12 cellular contexts compared by ENCODE assay signal in genomic region chr11:67452141-67452952, GRCh38. TPM values are rescaled to one million over a fixed set of nuclear protein-coding genes. Genes with fewer than 3 reads are reported as not detected.
A peak's percentile ranks its signal among the peaks of the same experiment; 100 is the strongest.
DNase-seq lines count a peak whose midpoint lies in the region; ATAC-seq and TF ChIP-seq lines count a peak whose summit lies in the region.
"Had no signal": no experiment of that assay in that cellular context is flagged by ENCODE, and none has a peak within 500 bp of the region (broad histone marks: within the 10 kb centered on the region; RNA-seq: fewer than 3 reads in every experiment).

Gene GPR152 (minus strand): TSS chr11:67452729. CDS start chr11:67452724, 5 bp downstream.

- peak within 1 kb of the TSS; percentile 83 for H3K4me2 ChIP-seq in skeletal muscle satellite cell (ENCODE audit: low read length)

- 66% methylated on average over 33 of the region's 33 CpGs for WGBS in right cardiac atrium
- 88% methylated on average over 20 to 27 of the region's 33 CpGs for WGBS in testis, 2 donors

- TF ChIP-seq POLR2A in testis (IDR thresholded peaks at IDR 0.05): no peak

- no peaks in the 10 kb centered on the region for H3K9me3 ChIP-seq in right cardiac atrium (ENCODE audit: control insufficient read depth, low read length)
- no peaks in the 10 kb centered on the region for H3K9me3 ChIP-seq in skeletal muscle satellite cell (replicated peaks; ENCODE audit: low read length)
- H3K9me3 ChIP-seq in testis: no peaks in the 10 kb centered on the region
- H3K9me3 ChIP-seq: vagina had no signal

- H3K27me3 ChIP-seq in right cardiac atrium (ENCODE audit: control insufficient read depth, insufficient read depth): no peaks in the 10 kb centered on the region
- no peaks in the 10 kb centered on the region for H3K27me3 ChIP-seq in skeletal muscle satellite cell (ENCODE audit: control insufficient read depth, insufficient read depth, low read length)
- no peaks in the 10 kb centered on the region for H3K27me3 ChIP-seq in testis
- H3K27me3 ChIP-seq: vagina had no signal

- peak within 1 kb of the TSS; percentile 73 for H3K9ac ChIP-seq in skeletal muscle satellite cell (ENCODE audit: low read depth, low read length)

- no peaks in the 10 kb centered on the region for H3K4me1 ChIP-seq in right cardiac atrium (ENCODE audit: control insufficient read depth, insufficient read depth, low read length)
- H3K4me1 ChIP-seq in skeletal muscle satellite cell (ENCODE audit: control insufficient read depth, insufficient read depth, low read length): peaks cover 14% of the 10 kb centered on the region
- no peaks in the 10 kb centered on the region for H3K4me1 ChIP-seq in testis

- no peak for TF ChIP-seq CTCF in testis (IDR thresholded peaks at IDR 0.05)

- DNase-seq in LHCN-M2 (ENCODE audit: low read depth): peak; percentile 38
- peak; percentile 83 for DNase-seq in SHP77 treated with DMSO at 0.1 percent for 48 hours (lab: John Stamatoyannopoulos, UW)
- peak; percentile 56 to 83 (median 83) for DNase-seq in right cardiac atrium
- DNase-seq in LoVo (ENCODE audit: low spot score): no peak
- no peak for DNase-seq in testis
- DNase-seq: activated CD4-positive, CD25-positive, alpha-beta regulatory T cell treated with anti-CD3 and anti-CD28 coated beads, Interleukin-2, amount 50 U/mL, for 72 hours; NCI-H187 had no signal

- ATAC-seq in right cardiac atrium: peak; percentile 61 to 62
- ATAC-seq in HG02798 (IDR thresholded peaks at IDR 0.05; ENCODE audit: poor library complexity, unreplicated experiment): no peak

- no peaks in the 10 kb centered on the region for H3K36me3 ChIP-seq in skeletal muscle satellite cell (ENCODE audit: insufficient read depth, low read length)
- H3K36me3 ChIP-seq in testis (ENCODE audit: low read depth, missing control alignments): no peaks in the 10 kb centered on the region
- H3K36me3 ChIP-seq: vagina had no signal

- H3K4me3 ChIP-seq in right cardiac atrium (ENCODE audit: low read length) (no peak within 1 kb of the TSS), skeletal muscle satellite cell (ENCODE audit: low read length) (peak within 1 kb of the TSS; percentile 68), testis (no peak within 1 kb of the TSS)
- H3K4me3 ChIP-seq: vagina had no signal

- H3K27ac ChIP-seq in right cardiac atrium (ENCODE audit: low read length): no peak within 1 kb of the TSS
- no peak within 1 kb of the TSS for H3K27ac ChIP-seq in testis
- H3K27ac ChIP-seq: vagina had no signal

- intact Hi-C loops in right cardiac atrium (cut with DNase I): no loop called here
- intact Hi-C loops in testis (cut with DNase I; ENCODE audit: low total_unique reads): no loop called here

RNA-seq across cellular contexts. Expression of gene GPR152, which starts in this region (rescaled TPM):
- not detected in 2 replicates for total RNA-seq in LHCN-M2 (2014; rRNA removed)
- not detected for polyA plus RNA-seq in LHCN-M2 (2012)
- total RNA-seq in right cardiac atrium: not detected
- not detected for polyA plus RNA-seq in right cardiac atrium
- not detected in 2 replicates for total RNA-seq in skeletal muscle satellite cell (2012; rRNA removed)
- not detected for total RNA-seq in testis
- not detected for polyA plus RNA-seq in testis (ENCODE audit: insufficient read depth, low read depth, low replicate concordance)
- total RNA-seq: fibroblast of villous mesenchyme, liver, vagina had no signal
- polyA plus RNA-seq: liver had no signal

Comparison
In these comparisons a context has a peak if more than half of its experiments do, and no peak if none do; other contexts are left out.
1. Peak in DNase-seq in LHCN-M2; RNA of the gene not detected or under 1 TPM.
2. Peak in DNase-seq and ATAC-seq in right cardiac atrium; RNA of the gene not detected or under 1 TPM.